ENCODE assay signal across 8 cellular contexts in genomic region chr9:137083418-137084004, GRCh38. TPM values are rescaled to one million over a fixed set of nuclear protein-coding genes. Genes with fewer than 3 reads are reported as not detected.
DNase-seq lines count a peak whose midpoint lies in the region; ATAC-seq lines count a peak whose summit lies in the region.

No MANE protein-coding gene starts in this region.

- DNase-seq in GM03348 (ENCODE audit: low spot score) (peak; percentile 94), NCI-H460 (ENCODE audit: extremely low read depth, low read depth) (peak; percentile 80), non-pigmented ciliary epithelial cell (ENCODE audit: low read depth) (peak; percentile 84), Kasumi-1 (lab: John Stamatoyannopoulos, UW) (no peak)

- H3K27ac ChIP-seq in cingulate gyrus (ENCODE audit: low read depth, low read length): peak overlapping the region; percentile 12

- ATAC-seq in HG02571 (IDR thresholded peaks at IDR 0.05; ENCODE audit: unreplicated experiment): no peak
- ATAC-seq in GM19397 (IDR thresholded peaks at IDR 0.05; ENCODE audit: unreplicated experiment): no peak
- no peak for ATAC-seq in HG03039 (IDR thresholded peaks at IDR 0.05; ENCODE audit: unreplicated experiment)

RNA-seq across cellular contexts. Expression of gene MAN1B1, which starts 3.3 kb away (rescaled TPM):
- total RNA-seq in NCI-H460 (2014; rRNA removed; shearing (Covaris generic)): 53.6 and 55.5 TPM in 2 replicates
- 83.1 and 102 TPM in 2 replicates for polyA plus RNA-seq in NCI-H460 (2014; cell fraction: nucleus; rRNA removed)

RNA-seq across cellular contexts. Expression of gene UAP1L1, which starts 6.2 kb away (rescaled TPM):
- total RNA-seq in NCI-H460 (2014; rRNA removed; shearing (Covaris generic)): 3.6 and 4.0 TPM in 2 replicates
- polyA plus RNA-seq in NCI-H460 (2014; cell fraction: nucleus; rRNA removed): 22.5 and 24.5 TPM in 2 replicates

RNA-seq across cellular contexts. Expression of gene SAPCD2, which starts 13.2 kb away (rescaled TPM):
- 32.4 and 43.6 TPM in 2 replicates for total RNA-seq in NCI-H460 (2014; rRNA removed; shearing (Covaris generic))
- polyA plus RNA-seq in NCI-H460 (2014; cell fraction: nucleus; rRNA removed): 140 and 153 TPM in 2 replicates

RNA-seq across cellular contexts. Expression of gene ENTPD2, which starts 29.6 kb away (rescaled TPM):
- total RNA-seq in NCI-H460 (2014; rRNA removed; shearing (Covaris generic)): not detected in 2 replicates
- polyA plus RNA-seq in NCI-H460 (2014; cell fraction: nucleus; rRNA removed): not detected in 2 replicates

RNA-seq across cellular contexts. Expression of gene DPP7, which starts 31.0 kb away (rescaled TPM):
- total RNA-seq in NCI-H460 (2014; rRNA removed; shearing (Covaris generic)): 111 and 116 TPM in 2 replicates
- 1,347 and 1,432 TPM in 2 replicates for polyA plus RNA-seq in NCI-H460 (2014; cell fraction: nucleus; rRNA removed)

Comparison
In these comparisons a context has a peak if more than half of its experiments do, and no peak if none do; other contexts are left out.
1. DNase-seq: peak in GM03348 (single experiment), NCI-H460 (single experiment) and non-pigmented ciliary epithelial cell (single experiment); none in Kasumi-1 (0 of 2).